In the genomic region with DNA sequence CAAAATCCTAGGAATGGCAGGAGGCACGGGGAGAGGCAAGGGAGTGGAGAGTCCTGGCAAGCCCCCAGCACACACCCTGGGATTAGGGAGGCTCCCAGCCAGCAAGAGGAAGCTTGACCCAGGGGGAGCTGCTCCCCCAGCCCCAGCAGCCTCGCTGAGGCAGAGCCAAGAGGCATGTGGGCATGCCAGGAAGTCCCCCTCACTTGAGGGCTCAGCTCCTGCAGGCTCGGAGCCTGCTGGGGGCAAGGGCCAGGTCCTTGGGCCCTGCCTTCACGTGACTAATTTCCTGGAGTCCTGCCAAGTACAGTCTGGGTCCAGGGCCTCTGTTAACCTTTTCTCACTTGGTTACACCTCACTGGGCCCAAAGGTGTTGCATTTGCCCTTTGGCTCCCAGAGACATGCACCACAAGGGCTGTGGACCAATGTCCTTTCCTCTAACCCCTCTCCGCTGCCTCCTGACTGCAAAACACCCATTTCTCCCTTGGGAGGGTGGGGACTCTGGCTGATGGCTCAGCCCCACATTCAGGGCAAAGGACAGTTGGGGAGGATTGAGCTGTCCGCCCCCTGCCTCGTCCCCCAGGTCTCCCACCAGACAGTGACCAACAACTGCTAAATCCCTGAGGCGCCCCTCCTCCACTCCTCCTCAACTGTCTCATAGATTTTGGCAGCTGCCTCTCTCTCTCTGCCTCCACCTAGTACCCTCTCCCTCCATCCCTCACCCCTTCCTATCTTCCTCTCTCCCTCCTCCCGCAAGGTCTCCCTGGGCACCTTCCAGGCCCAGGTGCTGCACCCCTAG, we compare ENCODE assay signal across 16 cellular contexts. TPM values are rescaled to one million over a fixed set of nuclear protein-coding genes. Genes with fewer than 3 reads are reported as not detected.
DNase-seq lines count a peak whose midpoint lies in the region; ATAC-seq and TF ChIP-seq lines count a peak whose summit lies in the region.
"Had no signal": no experiment of that assay in that cellular context is flagged by ENCODE, and none has a peak within 500 bp of the region (broad histone marks: within the 10 kb centered on the region; RNA-seq: fewer than 3 reads in every experiment).

No MANE protein-coding gene starts in this region.

- H2AFZ ChIP-seq in hepatocyte = no peak overlapping the region

- no peak overlapping the region for H3K4me3 ChIP-seq in hepatocyte
- H3K4me3 ChIP-seq in ascending aorta = no peak overlapping the region
- H3K4me3 ChIP-seq: skin epidermis, thoracic aorta had no signal

- H3K4me1 ChIP-seq in hepatocyte (ENCODE audit: insufficient read depth) = peaks cover 5% of the 10 kb centered on the region
- H3K4me1 ChIP-seq in ascending aorta = no peaks in the 10 kb centered on the region

- no peaks in the 10 kb centered on the region for H3K9me2 ChIP-seq in hepatocyte (replicated peaks; ENCODE audit: insufficient read depth)

- H3K36me3 ChIP-seq in hepatocyte (replicated peaks; ENCODE audit: insufficient read depth, low read depth) (no peaks in the 10 kb centered on the region), ascending aorta (no peaks in the 10 kb centered on the region)
- H3K36me3 ChIP-seq: thoracic aorta had no signal

- 65% methylated on average over 9 of the region's 9 CpGs for WGBS in hepatocyte (ENCODE audit: low lambda C conversion rate, missing lambda C conversion rate)

- H3K9me3 ChIP-seq in hepatocyte (ENCODE audit: low read depth) (no peaks in the 10 kb centered on the region), ascending aorta (no peaks in the 10 kb centered on the region)
- H3K9me3 ChIP-seq: Caco-2, thoracic aorta had no signal

- DNase-seq in DMS153 (lab: John Stamatoyannopoulos, UW) = peak; percentile 7
- DNase-seq in DMS153 treated with DMSO at 0.1 percent for 48 hours (lab: John Stamatoyannopoulos, UW; ENCODE audit: unreplicated experiment) = no peak
- peak; percentile 20 for DNase-seq in NCI-H69 (lab: John Stamatoyannopoulos, UW)
- peak; percentile 79 for DNase-seq in hepatocyte (ENCODE audit: low spot score)
- DNase-seq in renal cortical epithelial cell (ENCODE audit: low read depth) = peak; percentile 85
- no peak for DNase-seq in AG20443 (ENCODE audit: low spot score)
- no peak for DNase-seq in ascending aorta (ENCODE audit: low spot score in 2 of 2)
- DNase-seq: anterior cingulate cortex, foreskin fibroblast, natural killer cell, NCI-H1417 treated with DMSO at 0.1 percent for 48 hours, T-cell had no signal

- TF ChIP-seq CTCF in hepatocyte (IDR thresholded peaks at IDR 0.05; ENCODE audit: poor library complexity) (no peak), ascending aorta (IDR thresholded peaks at IDR 0.05) (no peak)

- no peaks in the 10 kb centered on the region for H3K27me3 ChIP-seq in hepatocyte
- no peaks in the 10 kb centered on the region for H3K27me3 ChIP-seq in ascending aorta

- H3K27ac ChIP-seq in hepatocyte = peak overlapping the region; percentile 7
- H3K27ac ChIP-seq in ascending aorta = no peak overlapping the region
- H3K27ac ChIP-seq: thoracic aorta had no signal

- intact Hi-C loops in ascending aorta (cut with DNase I) = no loop called here

- H4K20me1 ChIP-seq in hepatocyte (ENCODE audit: insufficient read depth, poor library complexity, severe bottlenecking) = no peaks in the 10 kb centered on the region

- H3K4me2 ChIP-seq in hepatocyte = no peak overlapping the region

- no peak for ATAC-seq in HG03095 (IDR thresholded peaks at IDR 0.05; ENCODE audit: unreplicated experiment)
- ATAC-seq: natural killer cell, T-cell had no signal

- H3K79me2 ChIP-seq in hepatocyte = no peaks in the 10 kb centered on the region

RNA-seq across cellular contexts. Expression of gene SLC47A2, which starts 4.4 kb away (rescaled TPM):
- total RNA-seq in hepatocyte (0.07 TPM in 1 of 2 replicates, not detected in the other), renal cortical epithelial cell (0.55 TPM in 1 of 2 replicates, not detected in the other), ascending aorta (not detected)
- polyA plus RNA-seq in hepatocyte = not detected in 2 replicates
- total RNA-seq: natural killer cell, T-cell, thoracic aorta had no signal

RNA-seq across cellular contexts. Expression of gene ALDH3A1, which starts 27.3 kb away (rescaled TPM):
- total RNA-seq in hepatocyte (0.90 TPM in 1 of 2 replicates, not detected in the other), renal cortical epithelial cell (0.10 TPM in 1 of 2 replicates, not detected in the other), ascending aorta (14.4 TPM)
- 0.13 and 1.4 TPM in 2 replicates for polyA plus RNA-seq in hepatocyte
- total RNA-seq: natural killer cell, T-cell had no signal

Comparison
In these comparisons a context has a peak if more than half of its experiments do, and no peak if none do; other contexts are left out.
1. DNase-seq: peak in DMS153 (single experiment), NCI-H69 (single experiment), hepatocyte (single experiment) and renal cortical epithelial cell (single experiment); none in DMS153 treated with DMSO at 0.1 percent for 48 hours (single experiment), AG20443 (single experiment) and ascending aorta (0 of 2).